ENCODE assay signal across 8 cellular contexts in genomic region chr12:25958254-25959068, GRCh38. TPM values are rescaled to one million over a fixed set of nuclear protein-coding genes. Genes with fewer than 3 reads are reported as not detected.
DNase-seq lines count a peak whose midpoint lies in the region; TF ChIP-seq lines count a peak whose summit lies in the region.

RASSF8 (plus strand) TSS chr12:25958682; CDS start chr12:26055344, 96,662 bp downstream.

- no peak within 1 kb of the TSS for H3K27ac ChIP-seq in H9 (ENCODE audit: insufficient read length, low read depth, low read length)
- H3K27ac ChIP-seq in substantia nigra (ENCODE audit: low read depth, low read length, poor library complexity, severe bottlenecking): peak within 1 kb of the TSS; percentile 93

- no peak within 1 kb of the TSS for H4K8ac ChIP-seq in H9 (replicated peaks; ENCODE audit: insufficient read length, low read depth, low read length)

- no peak within 1 kb of the TSS for H2BK15ac ChIP-seq in H9 (ENCODE audit: low read depth, low read length)

- H3K9ac ChIP-seq in H9 (ENCODE audit: extremely low read depth, insufficient read length, low read length): peak within 1 kb of the TSS; percentile 72

- H2BK5ac ChIP-seq in H9 (ENCODE audit: insufficient read length, low read length): no peak within 1 kb of the TSS

- H3K56ac ChIP-seq in H9 (ENCODE audit: insufficient read length, low read depth, low read length): no peak within 1 kb of the TSS

- peak within 1 kb of the TSS; percentile 64 for H3K4me3 ChIP-seq in LNCaP clone FGC (ENCODE audit: low read depth, low read length)

- TF ChIP-seq CTCF in H9 (conservative IDR thresholded peaks at IDR 0.05) (no peak), LNCaP clone FGC (IDR thresholded peaks at IDR 0.05; ENCODE audit: control insufficient read depth, extremely low read depth, insufficient read depth) (peak; percentile 24; the same call in 1 of the 2 replicates), endothelial cell (IDR thresholded peaks at IDR 0.05; ENCODE audit: unreplicated experiment) (no peak)

- H3K27me3 Mint-ChIP-seq in H9 (ENCODE audit: low read depth) (no peaks in the 10 kb centered on the region), endothelial cell (ENCODE audit: unreplicated experiment) (peaks cover 4% of the 10 kb centered on the region)

- H3K4me3 Mint-ChIP-seq in H9 (peak within 1 kb of the TSS; percentile 90 to 97), endothelial cell (ENCODE audit: unreplicated experiment) (peak within 1 kb of the TSS; percentile 96)

- peaks cover 26 to 32% of the 10 kb centered on the region in 2 experiments for H3K4me1 Mint-ChIP-seq in H9
- peaks cover 29% of the 10 kb centered on the region for H3K4me1 Mint-ChIP-seq in endothelial cell (ENCODE audit: unreplicated experiment)

- H3K4me1 ChIP-seq in H9 (ENCODE audit: insufficient read depth, low read length): no peaks in the 10 kb centered on the region; the same call in 1 of the 2 replicates

- no peaks in the 10 kb centered on the region for H3K27me3 ChIP-seq in H9 (ENCODE audit: insufficient read depth, low read length)

- H3K79me2 ChIP-seq in H9 (ENCODE audit: insufficient read depth, low read length): peaks cover 14% of the 10 kb centered on the region

- H4K91ac ChIP-seq in H9 (ENCODE audit: insufficient read length, low read depth, low read length): no peak within 1 kb of the TSS

- H3K36me3 Mint-ChIP-seq in H9 (ENCODE audit: insufficient read depth in 1 of 3, low read depth in 3 of 3) (peaks cover 4 to 14% (median 8%) of the 10 kb centered on the region in 3 experiments; a peak in 6 of 7 replicates), endothelial cell (ENCODE audit: low read depth, unreplicated experiment) (peaks cover 8% of the 10 kb centered on the region)

- peak within 1 kb of the TSS; percentile 90 to 96 (median 91) for H3K27ac Mint-ChIP-seq in H9
- peak within 1 kb of the TSS; percentile 91 for H3K27ac Mint-ChIP-seq in endothelial cell (ENCODE audit: unreplicated experiment)

- peak within 1 kb of the TSS; percentile 100 for H3K4me2 ChIP-seq in H9 (ENCODE audit: insufficient read depth, insufficient read length, low read length)

- peak within 1 kb of the TSS; percentile 47; the same call in 1 of the 2 replicates for H3K14ac ChIP-seq in H9 (ENCODE audit: insufficient read depth, low read length)

- H2AFZ ChIP-seq in H9 (ENCODE audit: low read length): peak within 1 kb of the TSS; percentile 57

- no peak within 1 kb of the TSS for H2AK5ac ChIP-seq in H9 (ENCODE audit: insufficient read length, low read length)

- no peak within 1 kb of the TSS; the same call in 1 of the 2 replicates for H3K4ac ChIP-seq in H9 (ENCODE audit: low read depth, low read length)

- peaks cover 17% of the 10 kb centered on the region for H3K23me2 ChIP-seq in H9 (ENCODE audit: insufficient read length, low read depth, low read length, poor library complexity, severe bottlenecking)

- peak; percentile 57 for DNase-seq in activated CD8-positive, alpha-beta memory T cell treated with anti-CD3 and anti-CD28 coated beads for 24 hours
- DNase-seq in activated CD8-positive, alpha-beta memory T cell treated with anti-CD3 and anti-CD28 coated beads, Interleukin-2, amount 50 U/mL, for 4 hours: no peak
- DNase-seq in H9 (peak; percentile 79), LNCaP clone FGC (ENCODE audit: low read depth) (no peak), UCSD-AML1 (lab: John Stamatoyannopoulos, UW; ENCODE audit: unreplicated experiment) (peak; percentile 51), endothelial cell (ENCODE audit: low spot score) (peak; percentile 79), medulla oblongata (ENCODE audit: extremely low spot score) (peak; percentile 81), substantia nigra (lab: John Stamatoyannopoulos, UW) (peak in 45 of 49 donors; percentile 31 to 87 (median 70))

- H3K9me3 Mint-ChIP-seq in H9: no peaks in the 10 kb centered on the region; a peak in 1 of 5 replicates
- H3K9me3 Mint-ChIP-seq in endothelial cell (ENCODE audit: unreplicated experiment): no peaks in the 10 kb centered on the region

- H4K5ac ChIP-seq in H9 (ENCODE audit: insufficient read length, low read depth, low read length): no peak within 1 kb of the TSS

- no peak within 1 kb of the TSS for H2BK12ac ChIP-seq in H9 (ENCODE audit: insufficient read length, low read depth, low read length)

- no peaks in the 10 kb centered on the region for H4K20me1 ChIP-seq in H9 (ENCODE audit: control insufficient read depth, insufficient read depth, insufficient read length)

- no peak within 1 kb of the TSS for H3T11ph ChIP-seq in H9 (ENCODE audit: low read length)

- no peak within 1 kb of the TSS for H2BK20ac ChIP-seq in H9 (ENCODE audit: low read depth, low read length, poor library complexity, severe bottlenecking)

- WGBS in H9 (ENCODE audit: extremely low coverage, insufficient read length, low lambda C conversion rate): no CpG with 5 or more reads among the region's 140 CpGs

- H2BK120ac ChIP-seq in H9 (ENCODE audit: low read depth, low read length, poor library complexity, severe bottlenecking): no peak within 1 kb of the TSS

- H3K79me1 ChIP-seq in H9 (ENCODE audit: insufficient read depth, low read depth, low read length, poor library complexity, severe bottlenecking): no peaks in the 10 kb centered on the region

- H3K9me3 ChIP-seq in H9 (ENCODE audit: control insufficient read depth, low read depth, low read length): no peaks in the 10 kb centered on the region

- H3K23ac ChIP-seq in H9 (ENCODE audit: insufficient read length, low read depth, low read length): no peak within 1 kb of the TSS

- peak within 1 kb of the TSS; percentile 62 for H3K18ac ChIP-seq in H9 (ENCODE audit: insufficient read length, low read depth, low read length)

RNA-seq across cellular contexts. Expression of gene RASSF8, which starts in this region (rescaled TPM):
- 38.8 and 40.6 TPM in 2 replicates for total RNA-seq in H9 (2021)
- total RNA-seq in endothelial cell (ENCODE audit: unreplicated experiment): 87.2 TPM

Comparison
In these comparisons a context has a peak if more than half of its experiments do, and no peak if none do; other contexts are left out.
1. DNase-seq: peak in activated CD8-positive, alpha-beta memory T cell treated with anti-CD3 and anti-CD28 coated beads for 24 hours (single experiment), H9 (single experiment), UCSD-AML1 (single experiment), endothelial cell (single experiment), medulla oblongata (single experiment) and substantia nigra (45 of 49); none in activated CD8-positive, alpha-beta memory T cell treated with anti-CD3 and anti-CD28 coated beads, Interleukin-2, amount 50 U/mL, for 4 hours (single experiment) and LNCaP clone FGC (single experiment).